Comparison of ENCODE assay signal across 1 cellular context in genomic region chr3:51710631-51711351, GRCh38.
TF ChIP-seq lines count a peak whose summit lies in the region.

No MANE protein-coding gene starts in this region.

TF ChIP-seq in HEK293T, 16 proteins besides CTCF, POLR2A, EP300 and RAD21 (continued from another document):
- TF ChIP-seq NFRKB (IDR thresholded peaks at IDR 0.05) = no peak
- no peak for TF ChIP-seq L3MBTL2 (conservative IDR thresholded peaks at IDR 0.05)
- no peak for TF ChIP-seq SP1 (IDR thresholded peaks at IDR 0.05)
